In genomic region chr12:56636118-56636674, GRCh38 we compare ENCODE assay signal across 8 cellular contexts. TPM values are rescaled to one million over a fixed set of nuclear protein-coding genes. Genes with fewer than 3 reads are reported as not detected.
A peak's percentile ranks its signal among the peaks of the same experiment; 100 is the strongest.
DNase-seq lines count a peak whose midpoint lies in the region; ATAC-seq lines count a peak whose summit lies in the region.

No MANE protein-coding gene starts in this region.

- peak overlapping the region; percentile 88 for H3K27ac ChIP-seq in BLaER1
- peak overlapping the region; percentile 94 for H3K27ac ChIP-seq in ectodermal cell (ENCODE audit: insufficient read depth, low read depth, low read length, poor library complexity, severe bottlenecking)

- peak; percentile 53 for ATAC-seq in GM19324 (IDR thresholded peaks at IDR 0.05; ENCODE audit: low FRiP score, unreplicated experiment)
- ATAC-seq in HG03460 (IDR thresholded peaks at IDR 0.05; ENCODE audit: unreplicated experiment), result peak; percentile 34

- DNase-seq in NCI-H748 treated with DMSO at 0.1 percent for 48 hours (lab: John Stamatoyannopoulos, UW) (peak; percentile 62), medulla oblongata (ENCODE audit: extremely low spot score) (peak; percentile 95)
- DNase-seq in activated CD4-positive, alpha-beta memory T cell treated with anti-CD3 and anti-CD28 coated beads for 36 hours, result peak; percentile 95
- peak; percentile 73 for DNase-seq in stimulated activated CD8-positive, alpha-beta memory T cell treated with anti-CD3 and anti-CD28 coated beads, Interleukin-12 subunit alpha, Interleukin-12 subunit beta, amount 100 ng/mL, for 24 hours (ENCODE audit: extremely low read depth)

- H3K27ac Mint-ChIP-seq in activated CD4-positive, alpha-beta memory T cell treated with anti-CD3 and anti-CD28 coated beads for 36 hours, result peak overlapping the region; percentile 86

- CTCF ChIA-PET in activated CD4-positive, alpha-beta memory T cell treated with anti-CD3 and anti-CD28 coated beads for 36 hours (lab: Charles Lee), result interaction anchor here (0.6 to 3.2 kb wide), 28 partner anchors 8 to 532 kb away, joined by 3 to 39 read pairs (median 5); partner anchors contain the start of genes ATP5F1B, NACA, PA2G4 and PRIM1

- no peaks in the 10 kb centered on the region for H3K27me3 Mint-ChIP-seq in activated CD4-positive, alpha-beta memory T cell treated with anti-CD3 and anti-CD28 coated beads for 36 hours

- no peaks in the 10 kb centered on the region for H3K9me3 Mint-ChIP-seq in activated CD4-positive, alpha-beta memory T cell treated with anti-CD3 and anti-CD28 coated beads for 36 hours

- peaks cover 69% of the 10 kb centered on the region for H4K20me1 ChIP-seq in BLaER1

- H3K4me1 ChIP-seq in BLaER1 (peaks cover 56% of the 10 kb centered on the region), ectodermal cell (ENCODE audit: control insufficient read depth, insufficient read depth, low read length) (peaks cover 38% of the 10 kb centered on the region)

- no peaks in the 10 kb centered on the region for H3K27me3 ChIP-seq in BLaER1
- H3K27me3 ChIP-seq in ectodermal cell (ENCODE audit: control insufficient read depth, insufficient read depth, low read length, poor library complexity, severe bottlenecking), result no peaks in the 10 kb centered on the region

- H3K4me2 ChIP-seq in BLaER1, result peak overlapping the region; percentile 95

- H3K9ac ChIP-seq in BLaER1, result peak overlapping the region; percentile 87

- intact Hi-C loops in activated CD4-positive, alpha-beta memory T cell treated with anti-CD3 and anti-CD28 coated beads for 36 hours (cut with micrococcal nuclease), result loop anchor here (1.0 to 10.0 kb wide), 10 partner anchors 8 to 591 kb away; partner anchors contain the start of genes APOF, NAB2, NACA and PTGES3

- H3K9me3 ChIP-seq in BLaER1 (no peaks in the 10 kb centered on the region), ectodermal cell (ENCODE audit: control insufficient read depth, low read length) (no peaks in the 10 kb centered on the region)

- peak overlapping the region; percentile 82 for H3K4me3 Mint-ChIP-seq in activated CD4-positive, alpha-beta memory T cell treated with anti-CD3 and anti-CD28 coated beads for 36 hours

- peaks cover 52% of the 10 kb centered on the region for H3K4me1 Mint-ChIP-seq in activated CD4-positive, alpha-beta memory T cell treated with anti-CD3 and anti-CD28 coated beads for 36 hours (ENCODE audit: low read depth)

- WGBS in ectodermal cell, 2 experiments, result 2 to 3% methylated on average over 11 of the region's 11 CpGs

- peaks cover 31% of the 10 kb centered on the region for H3K36me3 Mint-ChIP-seq in activated CD4-positive, alpha-beta memory T cell treated with anti-CD3 and anti-CD28 coated beads for 36 hours

- H3K36me3 ChIP-seq in BLaER1, result peaks cover 41% of the 10 kb centered on the region
- peaks cover 25% of the 10 kb centered on the region for H3K36me3 ChIP-seq in ectodermal cell (ENCODE audit: control insufficient read depth, insufficient read depth, low read length)

- POLR2A ChIA-PET in activated CD4-positive, alpha-beta memory T cell treated with anti-CD3 and anti-CD28 coated beads for 36 hours (lab: Charles Lee), result interaction anchor here (0.6 to 3.8 kb wide), 14 partner anchors 8 to 476 kb away, joined by 3 to 59 read pairs (median 4); partner anchors contain the start of genes ATP5F1B, NACA, PTGES3 and STAT2

- H3K4me3 ChIP-seq in BLaER1, result peak overlapping the region; percentile 87
- H3K4me3 ChIP-seq in ectodermal cell (ENCODE audit: insufficient read depth, low read depth, low read length), result peak overlapping the region; percentile 70

RNA-seq across cellular contexts. Expression of gene BAZ2A, which starts 6.1 kb away (rescaled TPM):
- total RNA-seq in activated CD4-positive, alpha-beta memory T cell treated with anti-CD3 and anti-CD28 coated beads for 36 hours, result 100 to 1,000 TPM in 1 of 2 experiments, 10 to 100 TPM in 1; 90.7 to 111 TPM
- 113 TPM for polyA plus RNA-seq in ectodermal cell (2013, experiment 1 of 4)
- 127 TPM for polyA plus RNA-seq in ectodermal cell (2013, experiment 2 of 4)
- polyA plus RNA-seq in ectodermal cell (2013, experiment 3 of 4), result 93.8 TPM
- 118 TPM for polyA plus RNA-seq in ectodermal cell (2013, experiment 4 of 4)

RNA-seq across cellular contexts. Expression of gene ATP5F1B, which starts 9.6 kb away (rescaled TPM):
- 100 to 1,000 TPM; 709 to 722 TPM for total RNA-seq in activated CD4-positive, alpha-beta memory T cell treated with anti-CD3 and anti-CD28 coated beads for 36 hours
- 841 TPM for polyA plus RNA-seq in ectodermal cell (2013, experiment 1 of 4)
- 819 TPM for polyA plus RNA-seq in ectodermal cell (2013, experiment 2 of 4)
- 663 TPM for polyA plus RNA-seq in ectodermal cell (2013, experiment 3 of 4)
- 731 TPM for polyA plus RNA-seq in ectodermal cell (2013, experiment 4 of 4)

RNA-seq across cellular contexts. Expression of gene PTGES3, which starts 51.9 kb away (rescaled TPM):
- total RNA-seq in activated CD4-positive, alpha-beta memory T cell treated with anti-CD3 and anti-CD28 coated beads for 36 hours, result 100 to 1,000 TPM; 355 to 356 TPM
- polyA plus RNA-seq in ectodermal cell (2013, experiment 1 of 4), result 390 TPM
- 381 TPM for polyA plus RNA-seq in ectodermal cell (2013, experiment 2 of 4)
- polyA plus RNA-seq in ectodermal cell (2013, experiment 3 of 4), result 297 TPM
- 317 TPM for polyA plus RNA-seq in ectodermal cell (2013, experiment 4 of 4)

Comparison
In these comparisons a context has a peak if more than half of its experiments do, and no peak if none do; other contexts are left out.
1. Peak in every context shown above with its lines: DNase-seq, ATAC-seq, H3K4me3 ChIP-seq and H3K27ac ChIP-seq.